ENCODE assay signal across 18 cellular contexts in the genomic region with DNA sequence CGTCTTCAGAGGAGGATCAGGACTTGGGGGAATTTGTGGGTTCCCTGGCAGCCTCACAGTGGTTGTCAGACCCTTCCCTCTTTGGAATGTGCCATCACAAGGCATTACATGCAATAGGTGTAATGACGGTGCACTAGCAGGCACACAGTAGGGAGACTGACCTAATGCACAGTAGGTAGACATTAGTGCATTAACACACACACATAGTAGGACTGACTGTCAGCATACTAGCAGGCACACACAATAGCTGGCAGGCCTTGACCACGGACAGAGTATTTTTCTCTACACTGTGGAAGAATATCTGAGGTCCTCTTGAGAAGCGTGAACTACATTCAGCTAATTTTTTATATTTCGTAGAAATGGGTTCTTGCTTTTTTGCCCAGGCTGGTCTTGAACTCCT. TPM values are rescaled to one million over a fixed set of nuclear protein-coding genes. Genes with fewer than 3 reads are reported as not detected.
DNase-seq lines count a peak whose midpoint lies in the region; ATAC-seq and TF ChIP-seq lines count a peak whose summit lies in the region.
"Had no signal": no experiment of that assay in that cellular context is flagged by ENCODE, and none has a peak within 500 bp of the region (broad histone marks: within the 10 kb centered on the region; RNA-seq: fewer than 3 reads in every experiment).

No MANE protein-coding gene starts in this region.

- H3K9me3 ChIP-seq in IMR-90 (ENCODE audit: control insufficient read depth, insufficient read depth, low read length) (no peaks in the 10 kb centered on the region), endodermal cell (ENCODE audit: control insufficient read depth, low read length) (no peaks in the 10 kb centered on the region), psoas muscle (no peaks in the 10 kb centered on the region)

- H3K4me3 ChIP-seq in IMR-90 (ENCODE audit: insufficient read depth, low read depth, low read length) (no peak overlapping the region), endodermal cell (ENCODE audit: low read length) (no peak overlapping the region), psoas muscle (no peak overlapping the region)

- peak overlapping the region; percentile 81; the same call in 1 of the 2 replicates for H2AK5ac ChIP-seq in IMR-90 (ENCODE audit: low read depth, low read length)

- H3K9me1 ChIP-seq in IMR-90 (ENCODE audit: insufficient read depth, low read length) = peaks cover 18% of the 10 kb centered on the region

- no peak overlapping the region for H2BK5ac ChIP-seq in IMR-90 (ENCODE audit: low read depth, low read length, poor library complexity, severe bottlenecking)

- H3K4ac ChIP-seq in IMR-90 (ENCODE audit: low read depth, low read length) = peak overlapping the region; percentile 34; the same call in 1 of the 2 replicates

- peak overlapping the region; percentile 2 for H3K27ac Mint-ChIP-seq in activated T-cell treated with anti-CD3 and anti-CD28 coated beads, Interleukin-2, amount 50 U/mL, for 24 hours
- H3K27ac Mint-ChIP-seq in activated T-cell treated with anti-CD3 and anti-CD28 coated beads, Interleukin-2, amount 50 U/mL, for 72 hours = no peak overlapping the region
- no peak overlapping the region for H3K27ac Mint-ChIP-seq in endodermal cell
- H3K27ac Mint-ChIP-seq: CD8-positive, alpha-beta T cell had no signal

- no peaks in the 10 kb centered on the region; a peak in 1 of 4 replicates for H3K79me1 ChIP-seq in IMR-90 (ENCODE audit: low read depth in 1 of 2, low read length in 2 of 2)

- H3K4me3 Mint-ChIP-seq in activated T-cell treated with anti-CD3 and anti-CD28 coated beads, Interleukin-2, amount 50 U/mL, for 24 hours = no peak overlapping the region
- no peak overlapping the region for H3K4me3 Mint-ChIP-seq in activated T-cell treated with anti-CD3 and anti-CD28 coated beads, Interleukin-2, amount 50 U/mL, for 72 hours
- H3K4me3 Mint-ChIP-seq in endodermal cell = no peak overlapping the region
- H3K4me3 Mint-ChIP-seq: CD8-positive, alpha-beta T cell had no signal

- no peak overlapping the region for H3K18ac ChIP-seq in IMR-90 (ENCODE audit: low read depth, low read length)

- no peak overlapping the region for H3K23ac ChIP-seq in IMR-90 (ENCODE audit: low read depth, low read length)

- H3K27ac ChIP-seq in IMR-90 (ENCODE audit: insufficient read depth, low read length) (no peak overlapping the region), endodermal cell (ENCODE audit: low read depth, low read length) (no peak overlapping the region), psoas muscle (peak overlapping the region; percentile 87)
- H3K27ac ChIP-seq: RWPE1 had no signal

- H2AK9ac ChIP-seq in IMR-90 (replicated peaks; ENCODE audit: low read depth, low read length, poor library complexity) = no peak overlapping the region

- H3K4me1 ChIP-seq in IMR-90 (ENCODE audit: control insufficient read depth, insufficient read depth, low read length) (peaks cover 14% of the 10 kb centered on the region), endodermal cell (ENCODE audit: control insufficient read depth, insufficient read depth, low read length) (peaks cover 4% of the 10 kb centered on the region), psoas muscle (peaks cover 36% of the 10 kb centered on the region)

- no peak overlapping the region for H3K14ac ChIP-seq in IMR-90 (replicated peaks; ENCODE audit: low read depth, low read length)

- H3K4me2 ChIP-seq in IMR-90 (ENCODE audit: low read depth, low read length) = no peak overlapping the region

- POLR2A ChIA-PET in IMR-90 (lab: Charles Lee; ENCODE audit: unreplicated experiment) = interaction anchor here (0.6 kb wide), 1 partner anchor 212 kb away, joined by 3 read pairs; no protein-coding TSS in a partner anchor

- H3K36me3 Mint-ChIP-seq in activated T-cell treated with anti-CD3 and anti-CD28 coated beads, Interleukin-2, amount 50 U/mL, for 24 hours (ENCODE audit: low read depth) = peaks cover 1% of the 10 kb centered on the region
- peaks cover 1 to 2% of the 10 kb centered on the region in 2 donors for H3K36me3 Mint-ChIP-seq in activated T-cell treated with anti-CD3 and anti-CD28 coated beads, Interleukin-2, amount 50 U/mL, for 72 hours (ENCODE audit: insufficient read depth in 2 of 2)
- no peaks in the 10 kb centered on the region for H3K36me3 Mint-ChIP-seq in endodermal cell (ENCODE audit: low read depth)
- H3K36me3 Mint-ChIP-seq: CD8-positive, alpha-beta T cell had no signal

- H2BK15ac ChIP-seq in IMR-90 (ENCODE audit: low read depth, low read length) = no peak overlapping the region

- CTCF ChIA-PET in IMR-90 (lab: Yijun Ruan, JAX) = interaction anchor here (1.1 kb wide), 1 partner anchor 10 kb away, joined by 3 read pairs; no protein-coding TSS in a partner anchor

- in situ Hi-C loops in IMR-90 (cut with MboI; ENCODE audit: low sequenced_read_pairs) = no loop called here

- TF ChIP-seq POLR2A in IMR-90 (IDR thresholded peaks at IDR 0.05; ENCODE audit: low read depth, low read length) = no peak

- H3K4me1 Mint-ChIP-seq in activated T-cell treated with anti-CD3 and anti-CD28 coated beads, Interleukin-2, amount 50 U/mL, for 24 hours (ENCODE audit: low read depth) = peaks cover 47% of the 10 kb centered on the region
- H3K4me1 Mint-ChIP-seq in activated T-cell treated with anti-CD3 and anti-CD28 coated beads, Interleukin-2, amount 50 U/mL, for 72 hours (ENCODE audit: low read depth) = peaks cover 55% of the 10 kb centered on the region
- H3K4me1 Mint-ChIP-seq in endodermal cell = peaks cover 3% of the 10 kb centered on the region

- H3K27me3 ChIP-seq in IMR-90 (ENCODE audit: control insufficient read depth, insufficient read depth, low read length) (no peaks in the 10 kb centered on the region), endodermal cell (ENCODE audit: control insufficient read depth, insufficient read depth, low read length, poor library complexity, severe bottlenecking) (no peaks in the 10 kb centered on the region), psoas muscle (ENCODE audit: insufficient read depth in 3 of 3, low read length in 2 of 3) (no peaks in the 10 kb centered on the region)

- H2BK20ac ChIP-seq in IMR-90 (ENCODE audit: low read depth, low read length) = no peak overlapping the region

- ATAC-seq in activated T-cell treated with anti-CD3 and anti-CD28 coated beads, Interleukin-2, amount 50 U/mL, for 72 hours (replicated peaks in 1 of 2) = no peak
- ATAC-seq in IMR-90 (ENCODE audit: low read depth) (no peak), psoas muscle (no peak)
- ATAC-seq: CD8-positive, alpha-beta T cell had no signal

- no peak for TF ChIP-seq RAD21 in IMR-90 (IDR thresholded peaks at IDR 0.05; ENCODE audit: low read length)

- peak; percentile 18 for DNase-seq in activated T-cell treated with anti-CD3 and anti-CD28 coated beads, Interleukin-2, amount 50 U/mL, for 24 hours
- no peak for DNase-seq in activated T-cell treated with anti-CD3 and anti-CD28 coated beads, Interleukin-2, amount 50 U/mL, for 72 hours
- DNase-seq in IMR-90 = no peak
- peak; percentile 17 for DNase-seq in endodermal cell
- DNase-seq in psoas muscle = no peak
- no peak for DNase-seq in NCI-H2107 treated with DMSO at 0.1 percent for 48 hours (lab: John Stamatoyannopoulos, UW; ENCODE audit: unreplicated experiment)
- no peak for DNase-seq in GM19240 (ENCODE audit: insufficient read length, low spot score)
- DNase-seq: ACHN; CD8-positive, alpha-beta T cell; GF-D8; HCEC 1CT; NCI-H1436 treated with DMSO at 0.1 percent for 48 hours; NCI-H2081 treated with DMSO at 0.1 percent for 48 hours; NCI-H345; NCI-H526 treated with DMSO at 0.1 percent for 48 hours; NK-92 treated with Interleukin-12 subunit alpha and Interleukin-12 subunit beta, amount 100 ng/mL, for 24 hours; OCI-M1 had no signal

- no peak overlapping the region for H4K91ac ChIP-seq in IMR-90 (ENCODE audit: insufficient read depth, low read depth, low read length)

- no peaks in the 10 kb centered on the region; the same call in 1 of the 2 replicates for H4K20me1 ChIP-seq in IMR-90 (ENCODE audit: insufficient read depth, low read length)

- no peak overlapping the region; a peak in 1 of 4 replicates for H4K8ac ChIP-seq in IMR-90 (ENCODE audit: low read depth in 2 of 2, low read length in 2 of 2)

- no peak overlapping the region for H3K56ac ChIP-seq in IMR-90 (ENCODE audit: extremely low read depth, insufficient read depth, low read length)

- H3K9ac ChIP-seq in IMR-90 (ENCODE audit: low read depth, low read length) (no peak overlapping the region), endodermal cell (ENCODE audit: extremely low read depth, low read length, poor library complexity, severe bottlenecking) (no peak overlapping the region)

- H3K27me3 Mint-ChIP-seq in activated T-cell treated with anti-CD3 and anti-CD28 coated beads, Interleukin-2, amount 50 U/mL, for 24 hours = no peaks in the 10 kb centered on the region
- H3K27me3 Mint-ChIP-seq in activated T-cell treated with anti-CD3 and anti-CD28 coated beads, Interleukin-2, amount 50 U/mL, for 72 hours (ENCODE audit: low read depth) = no peaks in the 10 kb centered on the region
- peaks cover 2% of the 10 kb centered on the region for H3K27me3 Mint-ChIP-seq in endodermal cell (ENCODE audit: insufficient read depth)

- no peak overlapping the region for H2BK120ac ChIP-seq in IMR-90 (ENCODE audit: low read depth, low read length)

- no peak overlapping the region for H4K5ac ChIP-seq in IMR-90 (ENCODE audit: low read depth, low read length)

- intact Hi-C loops in IMR-90 (cut with micrococcal nuclease) = no loop called here
- intact Hi-C loops in psoas muscle (cut with DNase I) = no loop called here

- TF ChIP-seq CTCF in IMR-90 (conservative IDR thresholded peaks at IDR 0.05; ENCODE audit: low read depth, low read length) = no peak
- TF ChIP-seq CTCF in endodermal cell (conservative IDR thresholded peaks at IDR 0.05) = no peak
- no peak for TF ChIP-seq CTCF in psoas muscle (IDR thresholded peaks at IDR 0.05)

- H3K36me3 ChIP-seq in IMR-90 (ENCODE audit: control insufficient read depth, insufficient read depth, low read length) (no peaks in the 10 kb centered on the region), endodermal cell (ENCODE audit: control insufficient read depth, insufficient read depth, low read length) (no peaks in the 10 kb centered on the region), psoas muscle (ENCODE audit: insufficient read depth in 1 of 2, low read depth in 1 of 2) (no peaks in the 10 kb centered on the region)

- dilution Hi-C loops in IMR-90 (cut with HindIII; ENCODE audit: low sequenced_read_pairs, unreplicated experiment) = no loop called here

- no peak overlapping the region for H2AFZ ChIP-seq in IMR-90 (replicated peaks; ENCODE audit: low read length, poor library complexity)

- WGBS in IMR-90 (ENCODE audit: extremely low coverage in 2 of 2, insufficient read length in 1 of 2), 2 experiments = 69% methylated on average over 3 of the region's 5 CpGs; no CpG with 5 or more reads in 1 of the 2 experiments
- WGBS in endodermal cell (ENCODE audit: insufficient coverage in 1 of 2, insufficient read length in 1 of 2), 2 experiments = 94 to 100% methylated on average over 3 to 5 of the region's 5 CpGs
- WGBS in psoas muscle, 3 donors = 83 to 89% (median 89%) methylated on average over 5 of the region's 5 CpGs

- BruUV-seq in IMR-90 (replicated peaks; lab: Mats Ljungman, UMichigan) = no TSS peak

- peaks cover 3% of the 10 kb centered on the region for H3K9me3 Mint-ChIP-seq in activated T-cell treated with anti-CD3 and anti-CD28 coated beads, Interleukin-2, amount 50 U/mL, for 24 hours
- no peaks in the 10 kb centered on the region for H3K9me3 Mint-ChIP-seq in activated T-cell treated with anti-CD3 and anti-CD28 coated beads, Interleukin-2, amount 50 U/mL, for 72 hours
- peaks cover 10% of the 10 kb centered on the region for H3K9me3 Mint-ChIP-seq in endodermal cell

RNA-seq across cellular contexts. Expression of a gene that starts 10.9 kb away (rescaled TPM):
- total RNA-seq in activated T-cell treated with anti-CD3 and anti-CD28 coated beads, Interleukin-2, amount 50 U/mL, for 72 hours = 100 to 1,000 TPM; 629 to 707 TPM
- total RNA-seq in IMR-90 (2012; rRNA removed) (0.90 and 1.4 TPM in 2 replicates), endodermal cell (10 to 100 TPM; 36.0 to 46.0 TPM), psoas muscle (100 to 1,000 TPM in 3 of 4 donors, 10 to 100 TPM in 1; 55.2 to 414 (median 183) TPM)
- polyA plus RNA-seq in IMR-90 (2012; rRNA removed) (12.1 and 19.9 TPM in 2 replicates), psoas muscle (100 to 1,000 TPM in 2 of 3 donors, 10 to 100 TPM in 1; 68.2 to 145 (median 120) TPM)
- 11.6 and 33.1 TPM in 2 replicates for polyA plus RNA-seq in IMR-90 (2012; cell fraction: cytosol; rRNA removed)
- polyA plus RNA-seq in IMR-90 (2012; cell fraction: nucleus; rRNA removed; ENCODE audit: low replicate concordance) = 14.2 and 21.7 TPM in 2 replicates
- 66.6 TPM for polyA plus RNA-seq in endodermal cell (2013, experiment 1 of 2)
- polyA plus RNA-seq in endodermal cell (2013, experiment 2 of 2) = 76.0 TPM

RNA-seq across cellular contexts. Expression of a gene that starts 14.0 kb away (rescaled TPM):
- 100 to 1,000 TPM in 1 of 2 donors, 10 to 100 TPM in 1; 91.9 to 100 TPM for total RNA-seq in activated T-cell treated with anti-CD3 and anti-CD28 coated beads, Interleukin-2, amount 50 U/mL, for 72 hours
- total RNA-seq in IMR-90 (2012; rRNA removed) (0.54 and 0.83 TPM in 2 replicates), endodermal cell (10 to 100 TPM in 1 of 2 donors, 1 to 10 TPM in 1; 9.6 to 11.2 TPM), psoas muscle (10 to 100 TPM; 35.0 to 76.5 (median 60.0) TPM)
- polyA plus RNA-seq in IMR-90 (2012; rRNA removed) (1.1 and 1.3 TPM in 2 replicates), psoas muscle (10 to 100 TPM; 14.9 to 90.1 (median 73.9) TPM)
- 0.56 and 0.93 TPM in 2 replicates for polyA plus RNA-seq in IMR-90 (2012; cell fraction: cytosol; rRNA removed)
- 0.74 and 1.1 TPM in 2 replicates for polyA plus RNA-seq in IMR-90 (2012; cell fraction: nucleus; rRNA removed; ENCODE audit: low replicate concordance)
- polyA plus RNA-seq in endodermal cell (2013, experiment 1 of 2) = 18.5 TPM
- 17.5 TPM for polyA plus RNA-seq in endodermal cell (2013, experiment 2 of 2)

RNA-seq across cellular contexts. Expression of a gene that starts 53.8 kb away (rescaled TPM):
- total RNA-seq in activated T-cell treated with anti-CD3 and anti-CD28 coated beads, Interleukin-2, amount 50 U/mL, for 72 hours = 1 to 10 TPM; 3.1 to 4.5 TPM
- total RNA-seq in IMR-90 (2012; rRNA removed) (3.9 and 4.8 TPM in 2 replicates), endodermal cell (1 to 10 TPM; 3.5 to 5.0 TPM), psoas muscle (1 to 10 TPM in 2 of 4 donors, under 1 TPM in 2; 0.69 to 1.5 (median 0.95) TPM)
- polyA plus RNA-seq in IMR-90 (2012; rRNA removed) (4.3 and 4.7 TPM in 2 replicates), psoas muscle (1 to 10 TPM in 2 of 3 donors, under 1 TPM in 1; 0.94 to 1.2 (median 1.1) TPM)
- 1.5 and 2.8 TPM in 2 replicates for polyA plus RNA-seq in IMR-90 (2012; cell fraction: cytosol; rRNA removed)
- polyA plus RNA-seq in IMR-90 (2012; cell fraction: nucleus; rRNA removed; ENCODE audit: low replicate concordance) = 30.2 and 57.3 TPM in 2 replicates
- polyA plus RNA-seq in endodermal cell (2013, experiment 1 of 2) = 2.2 TPM
- polyA plus RNA-seq in endodermal cell (2013, experiment 2 of 2) = 2.1 TPM

Comparison
In these comparisons a context has a peak if more than half of its experiments do, and no peak if none do; other contexts are left out.
1. DNase-seq: peak in activated T-cell treated with anti-CD3 and anti-CD28 coated beads, Interleukin-2, amount 50 U/mL, for 24 hours (single experiment) and endodermal cell (single experiment); none in activated T-cell treated with anti-CD3 and anti-CD28 coated beads, Interleukin-2, amount 50 U/mL, for 72 hours (0 of 2), IMR-90 (single experiment), psoas muscle (0 of 2), NCI-H2107 treated with DMSO at 0.1 percent for 48 hours (single experiment) and GM19240 (single experiment).
2. RNA of a gene that starts 10.9 kb away (total RNA-seq): 629 to 707 TPM in activated T-cell treated with anti-CD3 and anti-CD28 coated beads, Interleukin-2, amount 50 U/mL, for 72 hours, 55.2 to 414 TPM in psoas muscle and 36.0 to 46.0 TPM in endodermal cell; 0.90 to 1.4 TPM in IMR-90; every median in the first group is over 10 times any median in the second.